ENCODE assay signal across 35 cellular contexts in the genomic region with DNA sequence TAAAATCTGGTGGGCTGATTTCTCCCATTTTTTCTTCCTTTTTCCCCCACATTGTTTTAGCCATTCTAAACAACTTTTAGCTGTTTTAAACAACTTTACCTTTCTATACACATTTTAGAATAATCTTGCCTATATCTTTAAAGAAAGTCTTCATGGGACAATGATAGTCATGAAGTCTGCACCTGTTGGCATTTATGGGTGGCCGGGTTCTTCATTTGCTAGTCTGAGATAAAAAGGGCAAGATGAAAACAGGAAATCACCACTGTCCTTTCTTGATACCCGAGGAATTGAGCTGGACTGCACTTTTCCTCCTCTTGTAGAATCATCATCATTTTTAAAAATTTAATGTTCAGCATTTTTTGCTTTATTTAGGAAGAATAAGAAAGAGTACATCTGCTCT.
"Had no signal": no experiment of that assay in that cellular context is flagged by ENCODE, and none has a peak within 500 bp of the region (broad histone marks: within the 10 kb centered on the region; RNA-seq: fewer than 3 reads in every experiment).

No MANE protein-coding gene starts in this region.

- H3K9me3 ChIP-seq: adrenal gland, body of pancreas, breast epithelium had no signal

- H3K4me1 Mint-ChIP-seq: activated CD4-positive, alpha-beta T cell treated with anti-CD3 and anti-CD28 coated beads, Interleukin-2, amount 10 ng/mL, durations not matched to agents 24 days and 14 days; activated T-helper 17 cell treated with anti-CD3 and anti-CD28 coated beads, Interleukin-2, amount 50 U/mL, for 72 hours had no signal

- H3K4me1 ChIP-seq: breast epithelium had no signal

- H3K4me3 Mint-ChIP-seq: activated B cell treated with CpG ODN at 0.5 μM for 24 hours; activated CD4-positive, alpha-beta memory T cell treated with anti-CD3 and anti-CD28 coated beads for 36 hours; activated CD4-positive, alpha-beta T cell treated with anti-CD3 and anti-CD28 coated beads, Interleukin-2, amount 10 ng/mL, durations not matched to agents 24 days and 14 days; activated CD8-positive, alpha-beta T cell treated with anti-CD3 and anti-CD28 coated beads for 36 hours; activated naive CD4-positive, alpha-beta T cell treated with anti-CD3 and anti-CD28 coated beads for 36 hours; activated naive CD8-positive, alpha-beta T cell treated with anti-CD3 and anti-CD28 coated beads for 36 hours; activated T-helper 1 cell treated with anti-CD3 and anti-CD28 coated beads, Interleukin-12 subunit alpha, Interleukin-12 subunit beta, Interleukin-2, Interleukin-4 antibody, amounts not matched to agents 30 ng/mL and 10 ng/mL and 1 ng/mL, durations not matched to agents 14 hours and 24 hours and 36 hours; activated T-helper 17 cell treated with anti-CD3 and anti-CD28 coated beads, Interleukin-2, amount 50 U/mL, for 72 hours; T-helper 1 cell treated with Interleukin-12 subunit alpha and Interleukin-12 subunit beta and Interleukin-4 antibody, amounts not matched to agents 30 μg/mL and 1 μg/mL, for 36 hours; T-helper 2 cell treated with Interferon-gamma antibody and Interleukin-4, amounts not matched to agents 5 μg/mL and 100 μg/mL, for 36 hours had no signal

- H3K27ac Mint-ChIP-seq: activated B cell treated with CpG ODN at 0.5 μM for 24 hours; activated CD4-positive, alpha-beta memory T cell treated with anti-CD3 and anti-CD28 coated beads for 36 hours; activated CD4-positive, alpha-beta T cell treated with anti-CD3 and anti-CD28 coated beads, Interleukin-2, amount 10 ng/mL, durations not matched to agents 24 days and 14 days; activated CD8-positive, alpha-beta T cell treated with anti-CD3 and anti-CD28 coated beads for 36 hours; activated naive CD4-positive, alpha-beta T cell treated with anti-CD3 and anti-CD28 coated beads for 36 hours; activated naive CD8-positive, alpha-beta T cell treated with anti-CD3 and anti-CD28 coated beads for 36 hours; activated T-helper 1 cell treated with anti-CD3 and anti-CD28 coated beads, Interleukin-12 subunit alpha, Interleukin-12 subunit beta, Interleukin-2, Interleukin-4 antibody, amounts not matched to agents 30 ng/mL and 10 ng/mL and 1 ng/mL, durations not matched to agents 14 hours and 24 hours and 36 hours; T-helper 1 cell treated with Interleukin-12 subunit alpha and Interleukin-12 subunit beta and Interleukin-4 antibody, amounts not matched to agents 30 μg/mL and 1 μg/mL, for 36 hours; T-helper 2 cell treated with Interferon-gamma antibody and Interleukin-4, amounts not matched to agents 5 μg/mL and 100 μg/mL, for 36 hours had no signal

- H3K27me3 Mint-ChIP-seq: activated B cell treated with CpG ODN at 0.5 μM for 24 hours; activated CD4-positive, alpha-beta memory T cell treated with anti-CD3 and anti-CD28 coated beads for 36 hours; activated CD4-positive, alpha-beta T cell treated with anti-CD3 and anti-CD28 coated beads, Interleukin-2, amount 10 ng/mL, durations not matched to agents 24 days and 14 days; activated CD8-positive, alpha-beta T cell treated with anti-CD3 and anti-CD28 coated beads for 36 hours; activated naive CD8-positive, alpha-beta T cell treated with anti-CD3 and anti-CD28 coated beads for 36 hours; activated T-helper 17 cell treated with anti-CD3 and anti-CD28 coated beads, Interleukin-2, amount 50 U/mL, for 72 hours had no signal

- ATAC-seq: activated CD8-positive, alpha-beta T cell treated with anti-CD3 and anti-CD28 coated beads for 36 hours; activated naive CD4-positive, alpha-beta T cell treated with anti-CD3 and anti-CD28 coated beads, Interleukin-2, amount 50 U/mL, for 72 hours; activated T-helper 17 cell treated with anti-CD3 and anti-CD28 coated beads, Interleukin-2, amount 50 U/mL, for 72 hours; body of pancreas had no signal

- H3K27ac ChIP-seq: adrenal gland, body of pancreas, brain microvascular endothelial cell, breast epithelium, VCaP had no signal

- H3K36me3 ChIP-seq: adrenal gland, brain microvascular endothelial cell, breast epithelium had no signal

- H3K9me3 Mint-ChIP-seq: activated B cell treated with CpG ODN at 0.5 μM for 24 hours; activated CD4-positive, alpha-beta memory T cell treated with anti-CD3 and anti-CD28 coated beads for 36 hours; activated CD4-positive, alpha-beta T cell treated with anti-CD3 and anti-CD28 coated beads, Interleukin-2, amount 10 ng/mL, durations not matched to agents 24 days and 14 days; activated CD8-positive, alpha-beta T cell treated with anti-CD3 and anti-CD28 coated beads for 36 hours; activated naive CD4-positive, alpha-beta T cell treated with anti-CD3 and anti-CD28 coated beads for 36 hours; activated naive CD4-positive, alpha-beta T cell treated with anti-CD3 and anti-CD28 coated beads, Interleukin-2, amount 50 U/mL, for 72 hours; activated naive CD8-positive, alpha-beta T cell treated with anti-CD3 and anti-CD28 coated beads for 36 hours; activated T-helper 1 cell treated with anti-CD3 and anti-CD28 coated beads, Interleukin-12 subunit alpha, Interleukin-12 subunit beta, Interleukin-2, Interleukin-4 antibody, amounts not matched to agents 30 ng/mL and 10 ng/mL and 1 ng/mL, durations not matched to agents 14 hours and 24 hours and 36 hours; activated T-helper 17 cell treated with anti-CD3 and anti-CD28 coated beads, Interleukin-2, amount 50 U/mL, for 72 hours; T-helper 1 cell treated with Interleukin-12 subunit alpha and Interleukin-12 subunit beta and Interleukin-4 antibody, amounts not matched to agents 30 μg/mL and 1 μg/mL, for 36 hours; T-helper 2 cell treated with Interferon-gamma antibody and Interleukin-4, amounts not matched to agents 5 μg/mL and 100 μg/mL, for 36 hours had no signal

- DNase-seq: activated B cell treated with CpG ODN at 0.5 μM for 24 hours; activated CD4-positive, alpha-beta memory T cell treated with anti-CD3 and anti-CD28 coated beads for 36 hours; activated CD4-positive, alpha-beta T cell treated with anti-CD3 and anti-CD28 coated beads for 4 hours; activated CD4-positive, alpha-beta T cell treated with anti-CD3 and anti-CD28 coated beads, Interleukin-2, amount 10 ng/mL, durations not matched to agents 24 days and 14 days; activated CD4-positive, alpha-beta T cell treated with anti-CD3 and anti-CD28 coated beads, Interleukin-2, amount 50 U/mL, for 1 hour; activated CD4-positive, alpha-beta T cell treated with anti-CD3 and anti-CD28 coated beads, Interleukin-2, amount 50 U/mL, for 4 hours; activated CD4-positive, CD25-positive, alpha-beta regulatory T cell treated with anti-CD3 and anti-CD28 coated beads, Interleukin-2, amount 50 U/mL, for 72 hours; activated CD8-positive, alpha-beta memory T cell treated with anti-CD3 and anti-CD28 coated beads, Interleukin-2, amount 50 U/mL, for 4 hours; activated CD8-positive, alpha-beta T cell treated with anti-CD3 and anti-CD28 coated beads for 36 hours; activated effector memory CD4-positive, alpha-beta T cell treated with anti-CD3 and anti-CD28 coated beads, Interleukin-2, amount 50 U/mL, for 16 hours; activated gamma-delta T cell treated with Interleukin-2 at 50 U/mL for 16 hours; activated naive CD4-positive, alpha-beta T cell; activated naive CD4-positive, alpha-beta T cell treated with anti-CD3 and anti-CD28 coated beads for 36 hours; activated naive CD4-positive, alpha-beta T cell treated with anti-CD3 and anti-CD28 coated beads, Interleukin-2, amount 50 U/mL, for 16 hours; activated naive CD8-positive, alpha-beta T cell treated with anti-CD3 and anti-CD28 coated beads for 36 hours; activated T-cell treated with anti-CD3 and anti-CD28 coated beads for 4 hours; activated T-cell treated with anti-CD3 and anti-CD28 coated beads, Interleukin-2, amount 50 U/mL, for 1 hour; activated T-cell treated with anti-CD3 and anti-CD28 coated beads, Interleukin-2, amount 50 U/mL, for 48 hours; adrenal gland; amniotic stem cell; aorta; body of pancreas; brain microvascular endothelial cell; central memory CD4-positive, alpha-beta T cell; cerebellar nuclear complex; T-helper 1 cell; T-helper 2 cell; T-helper 9 cell had no signal

- H3K4me3 ChIP-seq: adrenal gland, body of pancreas, breast epithelium had no signal
